1 cellular context compared by ENCODE assay signal in the genomic region with DNA sequence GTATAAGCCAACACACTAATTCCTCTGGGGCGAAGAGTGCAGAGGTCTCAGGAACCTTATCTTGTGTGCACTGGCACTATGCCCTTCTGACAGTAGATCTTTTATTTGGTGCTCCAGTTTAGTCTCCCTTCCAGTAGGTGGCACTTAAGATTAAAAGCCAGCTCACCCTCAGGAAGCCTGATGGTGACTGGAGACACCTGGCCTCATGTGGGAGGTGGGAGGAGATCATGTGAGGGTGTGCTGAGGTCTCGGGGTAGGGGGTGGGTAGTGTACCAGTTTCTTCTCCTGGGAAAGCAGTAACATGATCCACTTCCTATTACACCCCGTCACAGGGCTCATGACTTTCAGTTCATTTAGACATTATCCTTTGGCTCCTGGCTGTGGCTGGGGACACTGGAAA.
TF ChIP-seq lines count a peak whose summit lies in the region.

No MANE protein-coding gene starts in this region.

TF ChIP-seq in H1, 55 proteins besides CTCF, POLR2A, EP300 and RAD21 (continued from another document):
- no peak for TF ChIP-seq NANOG (IDR thresholded peaks at IDR 0.05; ENCODE audit: insufficient read depth, low read depth, low read length, poor library complexity, severe bottlenecking)
- TF ChIP-seq KDM5A (IDR thresholded peaks at IDR 0.05; ENCODE audit: low read length): no peak
- TF ChIP-seq SIX5 (IDR thresholded peaks at IDR 0.05; ENCODE audit: low read depth, low read length): no peak
- TF ChIP-seq SP2 (IDR thresholded peaks at IDR 0.05; ENCODE audit: low read length): no peak
- TF ChIP-seq MAFK (IDR thresholded peaks at IDR 0.05; ENCODE audit: low read depth, low read length): no peak
- no peak for TF ChIP-seq HDAC2 (IDR thresholded peaks at IDR 0.05; ENCODE audit: borderline replicate concordance in 1 of 2, low read depth in 2 of 2, low read length in 2 of 2)
- no peak for TF ChIP-seq NRF1 (IDR thresholded peaks at IDR 0.05; ENCODE audit: low read depth, low read length)
- TF ChIP-seq, protein P1, sequence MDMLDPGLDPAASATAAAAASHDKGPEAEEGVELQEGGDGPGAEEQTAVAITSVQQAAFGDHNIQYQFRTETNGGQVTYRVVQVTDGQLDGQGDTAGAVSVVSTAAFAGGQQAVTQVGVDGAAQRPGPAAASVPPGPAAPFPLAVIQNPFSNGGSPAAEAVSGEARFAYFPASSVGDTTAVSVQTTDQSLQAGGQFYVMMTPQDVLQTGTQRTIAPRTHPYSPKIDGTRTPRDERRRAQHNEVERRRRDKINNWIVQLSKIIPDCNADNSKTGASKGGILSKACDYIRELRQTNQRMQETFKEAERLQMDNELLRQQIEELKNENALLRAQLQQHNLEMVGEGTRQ (IDR thresholded peaks at IDR 0.05; ENCODE audit: low read length): no peak
